Comparison of ENCODE assay signal across 13 cellular contexts in genomic region chrX:19332983-19333382, GRCh38. TPM values are rescaled to one million over a fixed set of nuclear protein-coding genes. Genes with fewer than 3 reads are reported as not detected.
DNase-seq lines count a peak whose midpoint lies in the region; ATAC-seq and TF ChIP-seq lines count a peak whose summit lies in the region.
"Had no signal": no experiment of that assay in that cellular context is flagged by ENCODE, and none has a peak within 500 bp of the region (broad histone marks: within the 10 kb centered on the region; RNA-seq: fewer than 3 reads in every experiment).

No MANE protein-coding gene starts in this region.

- H3K36me3 ChIP-seq in left ventricle myocardium inferior, result no peaks in the 10 kb centered on the region
- no peaks in the 10 kb centered on the region for H3K36me3 ChIP-seq in aorta (ENCODE audit: control insufficient read depth in 1 of 2, insufficient read depth in 2 of 2, low read length in 1 of 2)

- CTCF ChIA-PET in activated CD4-positive, alpha-beta T cell treated with anti-CD3 and anti-CD28 coated beads for 36 hours (lab: Charles Lee), result interaction anchor here (0.5 to 3.0 kb wide), 11 partner anchors 42 to 949 kb away, joined by 3 to 28 read pairs (median 3); no protein-coding TSS in a partner anchor

- no peak overlapping the region for H3K4me3 ChIP-seq in left ventricle myocardium inferior
- H3K4me3 ChIP-seq in aorta (ENCODE audit: low read length in 2 of 2), result no peak overlapping the region

- no peak for DNase-seq in Right ventricle myocardium inferior (ENCODE audit: missing footprints)
- DNase-seq in cardiac septum (ENCODE audit: low spot score), result no peak
- peak; percentile 6 for DNase-seq in SK-N-DZ (ENCODE audit: low spot score)
- peak; percentile 52 for DNase-seq in left ventricle myocardium inferior
- DNase-seq in aorta, result no peak
- DNase-seq in activated CD4-positive, alpha-beta T cell treated with anti-CD3 and anti-CD28 coated beads for 36 hours, result no peak
- DNase-seq: activated B cell treated with CpG ODN at 0.5 μM for 24 hours; central memory CD4-positive, alpha-beta T cell had no signal

- no peaks in the 10 kb centered on the region for H3K27me3 Mint-ChIP-seq in activated CD4-positive, alpha-beta T cell treated with anti-CD3 and anti-CD28 coated beads for 36 hours
- H3K27me3 Mint-ChIP-seq: activated B cell treated with CpG ODN at 0.5 μM for 24 hours; activated T-helper 17 cell treated with anti-CD3 and anti-CD28 coated beads, Interleukin-2, amount 50 U/mL, for 72 hours; memory B cell had no signal

- H3K4me1 Mint-ChIP-seq in activated CD4-positive, alpha-beta T cell treated with anti-CD3 and anti-CD28 coated beads for 36 hours, result no peaks in the 10 kb centered on the region
- H3K4me1 Mint-ChIP-seq: activated B cell treated with CpG ODN at 0.5 μM for 24 hours; activated T-helper 17 cell treated with anti-CD3 and anti-CD28 coated beads, Interleukin-2, amount 50 U/mL, for 72 hours; memory B cell had no signal

- no peak for TF ChIP-seq CTCF in left ventricle myocardium inferior (IDR thresholded peaks at IDR 0.05; ENCODE audit: borderline replicate concordance)

- H3K27me3 ChIP-seq in left ventricle myocardium inferior (ENCODE audit: low read depth) (no peaks in the 10 kb centered on the region), aorta (ENCODE audit: control insufficient read depth in 1 of 2, insufficient read depth in 2 of 2, low read length in 1 of 2) (no peaks in the 10 kb centered on the region)

- H3K4me1 ChIP-seq in left ventricle myocardium inferior (peaks cover 7% of the 10 kb centered on the region), aorta (ENCODE audit: control insufficient read depth in 1 of 2, insufficient read depth in 2 of 2, low read length in 2 of 2) (no peaks in the 10 kb centered on the region)

- no peak overlapping the region for H3K27ac Mint-ChIP-seq in activated CD4-positive, alpha-beta T cell treated with anti-CD3 and anti-CD28 coated beads for 36 hours
- H3K27ac Mint-ChIP-seq: activated B cell treated with CpG ODN at 0.5 μM for 24 hours; activated T-helper 17 cell treated with anti-CD3 and anti-CD28 coated beads, Interleukin-2, amount 50 U/mL, for 72 hours; memory B cell had no signal

- WGBS in aorta, 2 donors, result 25 to 44% methylated on average over 5 of the region's 5 CpGs

- ATAC-seq in Right ventricle myocardium inferior (peak; percentile 73), aorta (ENCODE audit: low FRiP score) (peak; percentile 57), HG03521 (IDR thresholded peaks at IDR 0.05; ENCODE audit: unreplicated experiment) (no peak), GM18873 (IDR thresholded peaks at IDR 0.05; ENCODE audit: low FRiP score, unreplicated experiment) (no peak)
- no peak for ATAC-seq in activated CD4-positive, alpha-beta T cell treated with anti-CD3 and anti-CD28 coated beads for 36 hours
- ATAC-seq: activated T-helper 17 cell treated with anti-CD3 and anti-CD28 coated beads, Interleukin-2, amount 50 U/mL, for 72 hours had no signal

- intact Hi-C loops in Right ventricle myocardium inferior (cut with DNase I) (loop anchor here (5.0 to 10.0 kb wide), 2 partner anchors 318 to 401 kb away; no protein-coding TSS in a partner anchor), cardiac septum (cut with DNase I) (loop anchor here (5.0 to 10.0 kb wide), 2 partner anchors 318 to 941 kb away; no protein-coding TSS in a partner anchor), left ventricle myocardium inferior (cut with micrococcal nuclease) (loop anchor here (5.0 kb wide), 1 partner anchor 941 kb away; no protein-coding TSS in a partner anchor), aorta (cut with DNase I) (loop anchor here (2.0 to 10.0 kb wide), 4 partner anchors 294 to 941 kb away; no protein-coding TSS in a partner anchor)
- intact Hi-C loops in activated CD4-positive, alpha-beta T cell treated with anti-CD3 and anti-CD28 coated beads for 36 hours (cut with DNase I, micrococcal nuclease), result loop anchor here in 1 of 2 experiments (5.0 kb wide), 1 partner anchor 291 kb away; no protein-coding TSS in a partner anchor

- POLR2A ChIA-PET in activated CD4-positive, alpha-beta T cell treated with anti-CD3 and anti-CD28 coated beads for 36 hours (lab: Charles Lee), result no interaction called here

- H3K27ac ChIP-seq in left ventricle myocardium inferior (replicated peaks) (no peak overlapping the region), aorta (ENCODE audit: low read depth in 1 of 2, low read length in 2 of 2) (no peak overlapping the region)
- H3K27ac ChIP-seq: RWPE1 had no signal

- H3K9me3 ChIP-seq in left ventricle myocardium inferior (replicated peaks), result peaks cover 17% of the 10 kb centered on the region
- H3K9me3 ChIP-seq in aorta (ENCODE audit: control insufficient read depth, low read length), result no peaks in the 10 kb centered on the region

- no peaks in the 10 kb centered on the region for H3K9me3 Mint-ChIP-seq in activated CD4-positive, alpha-beta T cell treated with anti-CD3 and anti-CD28 coated beads for 36 hours (ENCODE audit: low read depth)
- H3K9me3 Mint-ChIP-seq: activated B cell treated with CpG ODN at 0.5 μM for 24 hours, memory B cell had no signal

- H3K4me3 Mint-ChIP-seq in activated CD4-positive, alpha-beta T cell treated with anti-CD3 and anti-CD28 coated beads for 36 hours, result no peak overlapping the region
- H3K4me3 Mint-ChIP-seq: activated B cell treated with CpG ODN at 0.5 μM for 24 hours; activated T-helper 17 cell treated with anti-CD3 and anti-CD28 coated beads, Interleukin-2, amount 50 U/mL, for 72 hours; memory B cell had no signal

- no peaks in the 10 kb centered on the region for H3K36me3 Mint-ChIP-seq in activated CD4-positive, alpha-beta T cell treated with anti-CD3 and anti-CD28 coated beads for 36 hours (ENCODE audit: low read depth)

RNA-seq across cellular contexts. Expression of gene PDHA1, which starts 10.7 kb away (rescaled TPM):
- 1,288 TPM for total RNA-seq in Right ventricle myocardium inferior
- total RNA-seq in cardiac septum, result 898 TPM
- polyA plus RNA-seq in SK-N-DZ (2014; cell fraction: cytosol; rRNA removed), result 182 and 234 TPM in 2 replicates
- polyA plus RNA-seq in SK-N-DZ (2014; cell fraction: nucleus; rRNA removed), result 159 and 170 TPM in 2 replicates
- total RNA-seq in left ventricle myocardium inferior, result 1,069 TPM
- 100 to 1,000 TPM in 1 of 2 donors, 10 to 100 TPM in 1; 92.7 to 106 TPM for total RNA-seq in aorta
- 100 to 1,000 TPM in 1 of 2 donors, 10 to 100 TPM in 1; 64.5 to 150 TPM for polyA plus RNA-seq in aorta
- 100 to 1,000 TPM; 204 to 217 TPM for total RNA-seq in activated CD4-positive, alpha-beta T cell treated with anti-CD3 and anti-CD28 coated beads for 36 hours

Comparison
In these comparisons a context has a peak if more than half of its experiments do, and no peak if none do; other contexts are left out.
1. DNase-seq: peak in SK-N-DZ (single experiment) and left ventricle myocardium inferior (single experiment); none in Right ventricle myocardium inferior (single experiment), cardiac septum (single experiment), aorta (0 of 2) and activated CD4-positive, alpha-beta T cell treated with anti-CD3 and anti-CD28 coated beads for 36 hours (single experiment).
2. ATAC-seq: peak in Right ventricle myocardium inferior (single experiment) and aorta (single experiment); none in activated CD4-positive, alpha-beta T cell treated with anti-CD3 and anti-CD28 coated beads for 36 hours (single experiment), HG03521 (single experiment) and GM18873 (single experiment).